14 cellular contexts compared by ENCODE assay signal in genomic region chr3:59791774-59792308, GRCh38.
A peak's percentile ranks its signal among the peaks of the same experiment; 100 is the strongest.
DNase-seq lines count a peak whose midpoint lies in the region; TF ChIP-seq lines count a peak whose summit lies in the region.
"Had no signal": no experiment of that assay in that cellular context is flagged by ENCODE, and none has a peak within 500 bp of the region (broad histone marks: within the 10 kb centered on the region; RNA-seq: fewer than 3 reads in every experiment).

No MANE protein-coding gene starts in this region.

- H3K79me2 ChIP-seq in GM23248 (ENCODE audit: insufficient read depth) (no peaks in the 10 kb centered on the region), Loucy (ENCODE audit: insufficient read depth, low read length) (no peaks in the 10 kb centered on the region), smooth muscle cell (ENCODE audit: low read depth) (no peaks in the 10 kb centered on the region)

- H2AFZ ChIP-seq in GM23248 (no peak overlapping the region), Loucy (ENCODE audit: low read length) (no peak overlapping the region), smooth muscle cell (ENCODE audit: low read depth) (no peak overlapping the region)

- 71 to 74% methylated on average over 3 of the region's 3 CpGs for WGBS in GM23248 (ENCODE audit: low coverage in 1 of 2, low lambda C conversion rate in 2 of 2, missing lambda C conversion rate in 2 of 2), 2 experiments
- WGBS in smooth muscle cell (ENCODE audit: low lambda C conversion rate) = 65% methylated on average over 3 of the region's 3 CpGs

- no peak for DNase-seq in activated naive CD4-positive, alpha-beta T cell treated with anti-CD3 and anti-CD28 coated beads, Interleukin-2, amount 50 U/mL, for 16 hours
- peak; percentile 8 for DNase-seq in GM23248
- DNase-seq in smooth muscle cell (lab: John Stamatoyannopoulos, UW; ENCODE audit: unreplicated experiment) = no peak
- DNase-seq in type B pancreatic cell (ENCODE audit: extremely low spot score, unreplicated experiment) = no peak
- no peak for DNase-seq in iPS-NIHi7 (ENCODE audit: extremely low spot score)
- DNase-seq: ACHN; BE2C; C1 segment of cervical spinal cord; CD4-positive, CD25-positive, alpha-beta regulatory T cell; CD8-positive, alpha-beta memory T cell; COR-L47 had no signal

- peaks cover 29% of the 10 kb centered on the region for H3K36me3 Mint-ChIP-seq in activated naive CD4-positive, alpha-beta T cell treated with anti-CD3 and anti-CD28 coated beads, Interleukin-2, amount 50 U/mL, for 24 hours
- H3K36me3 Mint-ChIP-seq in type B pancreatic cell = no peaks in the 10 kb centered on the region

- H4K20me1 ChIP-seq in GM23248 (ENCODE audit: insufficient read depth) (no peaks in the 10 kb centered on the region), Loucy (ENCODE audit: insufficient read depth, low read length, poor library complexity, severe bottlenecking) (no peaks in the 10 kb centered on the region), smooth muscle cell (ENCODE audit: low read depth) (no peaks in the 10 kb centered on the region)

- H3K27me3 Mint-ChIP-seq in activated naive CD4-positive, alpha-beta T cell treated with anti-CD3 and anti-CD28 coated beads, Interleukin-2, amount 50 U/mL, for 24 hours = no peaks in the 10 kb centered on the region
- H3K27me3 Mint-ChIP-seq in type B pancreatic cell = peaks cover 4% of the 10 kb centered on the region
- H3K27me3 Mint-ChIP-seq: CD4-positive, CD25-positive, alpha-beta regulatory T cell; CD8-positive, alpha-beta memory T cell had no signal

- TF ChIP-seq CTCF in Loucy (conservative IDR thresholded peaks at IDR 0.05; ENCODE audit: low read length) = no peak
- TF ChIP-seq CTCF in smooth muscle cell (IDR thresholded peaks at IDR 0.05; ENCODE audit: borderline replicate concordance, insufficient read depth, poor library complexity, severe bottlenecking) = no peak
- no peak for TF ChIP-seq CTCF in type B pancreatic cell (conservative IDR thresholded peaks at IDR 0.05)

- H3K9me3 ChIP-seq in GM23248 (ENCODE audit: low read depth) (no peaks in the 10 kb centered on the region), Loucy (ENCODE audit: insufficient read depth, low read depth, low read length) (no peaks in the 10 kb centered on the region), smooth muscle cell (replicated peaks; ENCODE audit: low read depth) (no peaks in the 10 kb centered on the region)
- H3K9me3 ChIP-seq: BE2C, HAP-1 had no signal

- peak overlapping the region; percentile 41 for H3K27ac Mint-ChIP-seq in activated naive CD4-positive, alpha-beta T cell treated with anti-CD3 and anti-CD28 coated beads, Interleukin-2, amount 50 U/mL, for 24 hours
- H3K27ac Mint-ChIP-seq in type B pancreatic cell = no peak overlapping the region
- H3K27ac Mint-ChIP-seq: CD8-positive, alpha-beta memory T cell had no signal

- H3K4me1 Mint-ChIP-seq in activated naive CD4-positive, alpha-beta T cell treated with anti-CD3 and anti-CD28 coated beads, Interleukin-2, amount 50 U/mL, for 24 hours = peaks cover 77% of the 10 kb centered on the region
- H3K4me1 Mint-ChIP-seq in type B pancreatic cell (ENCODE audit: unreplicated experiment) = peaks cover 9% of the 10 kb centered on the region

- H3K9me2 ChIP-seq in GM23248 (ENCODE audit: insufficient read depth) (no peaks in the 10 kb centered on the region), Loucy (replicated peaks; ENCODE audit: low read depth, low read length) (no peaks in the 10 kb centered on the region)

- H3K4me1 ChIP-seq in GM23248 (ENCODE audit: insufficient read depth) (peaks cover 10% of the 10 kb centered on the region; the same call in 1 of the 2 replicates), Loucy (ENCODE audit: insufficient read depth, low read length, poor library complexity, severe bottlenecking) (peaks cover 63% of the 10 kb centered on the region), smooth muscle cell (ENCODE audit: low read depth) (peaks cover 14% of the 10 kb centered on the region)
- H3K4me1 ChIP-seq: BE2C, HAP-1 had no signal

- in situ Hi-C loops in GM23248 (cut with MboI) = no loop called here

- H3K27ac ChIP-seq in GM23248 (no peak overlapping the region), smooth muscle cell (ENCODE audit: low read depth) (peak overlapping the region; percentile 32)

- 0 out of 2 replicates have a peak, but pooled peaks cover 6% of the 10 kb centered on the region for H3F3A ChIP-seq in GM23248 (ENCODE audit: insufficient read depth)
- H3F3A ChIP-seq in Loucy (ENCODE audit: low read depth) = no peaks in the 10 kb centered on the region
- no peaks in the 10 kb centered on the region for H3F3A ChIP-seq in smooth muscle cell (ENCODE audit: low read depth)

- no peaks in the 10 kb centered on the region for H3K9me3 Mint-ChIP-seq in activated naive CD4-positive, alpha-beta T cell treated with anti-CD3 and anti-CD28 coated beads, Interleukin-2, amount 50 U/mL, for 24 hours
- H3K9me3 Mint-ChIP-seq in type B pancreatic cell = peaks cover 5% of the 10 kb centered on the region
- H3K9me3 Mint-ChIP-seq: CD8-positive, alpha-beta memory T cell had no signal

- no peaks in the 10 kb centered on the region for H3K27me3 ChIP-seq in GM23248 (replicated peaks; ENCODE audit: insufficient read depth)
- no peaks in the 10 kb centered on the region for H3K27me3 ChIP-seq in Loucy (ENCODE audit: insufficient read depth, low read length, poor library complexity, severe bottlenecking)
- no peaks in the 10 kb centered on the region for H3K27me3 ChIP-seq in smooth muscle cell (ENCODE audit: low read depth)
- H3K27me3 ChIP-seq: BE2C had no signal

- no peak overlapping the region for H3K4me3 Mint-ChIP-seq in activated naive CD4-positive, alpha-beta T cell treated with anti-CD3 and anti-CD28 coated beads, Interleukin-2, amount 50 U/mL, for 24 hours
- no peak overlapping the region for H3K4me3 Mint-ChIP-seq in type B pancreatic cell
- H3K4me3 Mint-ChIP-seq: CD4-positive, CD25-positive, alpha-beta regulatory T cell; CD8-positive, alpha-beta memory T cell had no signal

- H3K36me3 ChIP-seq in GM23248 (ENCODE audit: low read depth) (no peaks in the 10 kb centered on the region), Loucy (ENCODE audit: insufficient read depth, low read length) (no peaks in the 10 kb centered on the region), smooth muscle cell (ENCODE audit: low read depth) (no peaks in the 10 kb centered on the region)
- H3K36me3 ChIP-seq: BE2C, HAP-1 had no signal

- no peak overlapping the region for H3K9ac ChIP-seq in GM23248
- no peak overlapping the region for H3K9ac ChIP-seq in Loucy (ENCODE audit: low read depth, low read length, poor library complexity, severe bottlenecking)
- H3K9ac ChIP-seq in smooth muscle cell (ENCODE audit: low read depth) = no peak overlapping the region

- H3K4me2 ChIP-seq in GM23248 (ENCODE audit: unreplicated experiment) = no peak overlapping the region
- H3K4me2 ChIP-seq in Loucy (ENCODE audit: low read depth, low read length, poor library complexity, severe bottlenecking) = peak overlapping the region; percentile 67
- no peak overlapping the region for H3K4me2 ChIP-seq in smooth muscle cell

- H3K4me3 ChIP-seq in GM23248 = no peak overlapping the region
- H3K4me3 ChIP-seq in Loucy (ENCODE audit: low read length, poor library complexity, severe bottlenecking) = no peak overlapping the region
- H3K4me3 ChIP-seq in smooth muscle cell = no peak overlapping the region
- H3K4me3 ChIP-seq: HAP-1 had no signal
